33 cellular contexts compared by ENCODE assay signal in the genomic region with DNA sequence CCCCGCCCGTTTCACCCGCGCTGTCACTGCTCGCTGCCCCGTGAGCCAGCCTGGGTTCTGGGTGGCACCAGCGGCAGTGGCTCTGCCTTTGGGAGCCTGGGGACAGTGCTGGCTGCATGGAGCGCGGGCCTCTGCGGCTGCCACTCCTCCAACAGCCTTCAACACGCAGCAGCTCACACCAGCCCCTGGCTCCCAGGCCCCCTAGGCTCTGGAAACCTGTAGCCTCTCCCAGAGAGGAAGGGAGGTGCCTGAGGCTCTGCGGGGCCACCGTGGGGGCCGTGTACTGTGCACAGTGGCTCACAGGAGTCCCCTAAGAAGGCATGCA.
"Had no signal": no experiment of that assay in that cellular context is flagged by ENCODE, and none has a peak within 500 bp of the region (broad histone marks: within the 10 kb centered on the region; RNA-seq: fewer than 3 reads in every experiment).

No MANE protein-coding gene starts in this region.

- H3K27me3 Mint-ChIP-seq: activated B cell treated with CpG ODN at 0.5 μM for 24 hours; activated CD4-positive, alpha-beta memory T cell treated with anti-CD3 and anti-CD28 coated beads for 36 hours had no signal

- H3K27ac Mint-ChIP-seq: activated B cell treated with CpG ODN at 0.5 μM for 24 hours; activated CD4-positive, alpha-beta memory T cell treated with anti-CD3 and anti-CD28 coated beads for 36 hours; activated naive CD4-positive, alpha-beta T cell treated with anti-CD3 and anti-CD28 coated beads for 36 hours; activated naive CD4-positive, alpha-beta T cell treated with anti-CD3 and anti-CD28 coated beads, Interleukin-2, amount 50 U/mL, for 72 hours; activated T-helper 1 cell treated with anti-CD3 and anti-CD28 coated beads, Interleukin-12 subunit alpha, Interleukin-12 subunit beta, Interleukin-2, Interleukin-4 antibody, amounts not matched to agents 30 ng/mL and 10 ng/mL and 1 ng/mL, durations not matched to agents 14 hours and 24 hours and 36 hours; T-helper 1 cell treated with Interleukin-12 subunit alpha and Interleukin-12 subunit beta and Interleukin-4 antibody, amounts not matched to agents 30 μg/mL and 1 μg/mL, for 36 hours; T-helper 2 cell treated with Interferon-gamma antibody and Interleukin-4, amounts not matched to agents 5 μg/mL and 100 μg/mL, for 36 hours had no signal

- H3K4me2 ChIP-seq: SK-N-SH had no signal

- FAIRE-seq: astrocyte, K562, TTC549 had no signal

- H3K4me1 ChIP-seq: adrenal gland, breast epithelium, Peyer's patch had no signal

- H3K9me3 Mint-ChIP-seq: activated B cell treated with CpG ODN at 0.5 μM for 24 hours; activated CD4-positive, alpha-beta memory T cell treated with anti-CD3 and anti-CD28 coated beads for 36 hours; activated naive CD4-positive, alpha-beta T cell treated with anti-CD3 and anti-CD28 coated beads for 36 hours; activated naive CD4-positive, alpha-beta T cell treated with anti-CD3 and anti-CD28 coated beads, Interleukin-2, amount 50 U/mL, for 72 hours; activated T-cell treated with anti-CD3 and anti-CD28 coated beads, Interleukin-2, amount 50 U/mL, for 4 hours; activated T-helper 1 cell treated with anti-CD3 and anti-CD28 coated beads, Interleukin-12 subunit alpha, Interleukin-12 subunit beta, Interleukin-2, Interleukin-4 antibody, amounts not matched to agents 30 ng/mL and 10 ng/mL and 1 ng/mL, durations not matched to agents 14 hours and 24 hours and 36 hours; T-helper 1 cell treated with Interleukin-12 subunit alpha and Interleukin-12 subunit beta and Interleukin-4 antibody, amounts not matched to agents 30 μg/mL and 1 μg/mL, for 36 hours; T-helper 2 cell treated with Interferon-gamma antibody and Interleukin-4, amounts not matched to agents 5 μg/mL and 100 μg/mL, for 36 hours had no signal

- H3K27me3 ChIP-seq: adrenal gland, body of pancreas, breast epithelium, Peyer's patch, SJSA1 had no signal

- H3K36me3 Mint-ChIP-seq: activated CD4-positive, alpha-beta memory T cell treated with anti-CD3 and anti-CD28 coated beads for 36 hours; activated naive CD4-positive, alpha-beta T cell treated with anti-CD3 and anti-CD28 coated beads, Interleukin-2, amount 50 U/mL, for 72 hours had no signal

- H3K9ac ChIP-seq: SK-N-SH had no signal

- H3K27ac ChIP-seq: adrenal gland, body of pancreas, breast epithelium, Peyer's patch, SJSA1 had no signal

- ATAC-seq: activated naive CD4-positive, alpha-beta T cell treated with anti-CD3 and anti-CD28 coated beads, Interleukin-2, amount 50 U/mL, for 72 hours; activated T-cell treated with anti-CD3 and anti-CD28 coated beads, Interleukin-2, amount 50 U/mL, for 4 hours; body of pancreas; K562; PC-3 had no signal

- H3K4me3 Mint-ChIP-seq: activated B cell treated with CpG ODN at 0.5 μM for 24 hours; activated CD4-positive, alpha-beta memory T cell treated with anti-CD3 and anti-CD28 coated beads for 36 hours; activated naive CD4-positive, alpha-beta T cell treated with anti-CD3 and anti-CD28 coated beads for 36 hours; activated T-cell treated with anti-CD3 and anti-CD28 coated beads, Interleukin-2, amount 50 U/mL, for 4 hours; activated T-helper 1 cell treated with anti-CD3 and anti-CD28 coated beads, Interleukin-12 subunit alpha, Interleukin-12 subunit beta, Interleukin-2, Interleukin-4 antibody, amounts not matched to agents 30 ng/mL and 10 ng/mL and 1 ng/mL, durations not matched to agents 14 hours and 24 hours and 36 hours; T-helper 1 cell treated with Interleukin-12 subunit alpha and Interleukin-12 subunit beta and Interleukin-4 antibody, amounts not matched to agents 30 μg/mL and 1 μg/mL, for 36 hours; T-helper 2 cell treated with Interferon-gamma antibody and Interleukin-4, amounts not matched to agents 5 μg/mL and 100 μg/mL, for 36 hours had no signal

- H3K36me3 ChIP-seq: adrenal gland, breast epithelium, Peyer's patch, SJSA1 had no signal

- DNase-seq: activated B cell treated with CpG ODN at 0.5 μM for 24 hours; activated CD4-positive, alpha-beta memory T cell treated with anti-CD3 and anti-CD28 coated beads for 36 hours; activated CD4-positive, alpha-beta T cell treated with anti-CD3 and anti-CD28 coated beads for 4 hours; activated CD4-positive, alpha-beta T cell treated with anti-CD3 and anti-CD28 coated beads, Interleukin-2, amount 50 U/mL, for 1 hour; activated CD4-positive, CD25-positive, alpha-beta regulatory T cell treated with anti-CD3 and anti-CD28 coated beads, Interleukin-2, amount 50 U/mL, for 72 hours; activated CD8-positive, alpha-beta memory T cell treated with anti-CD3 and anti-CD28 coated beads, Interleukin-2, amount 50 U/mL, for 4 hours; activated gamma-delta T cell treated with Interleukin-2 at 50 U/mL for 16 hours; activated naive CD4-positive, alpha-beta T cell treated with anti-CD3 and anti-CD28 coated beads for 36 hours; activated T-cell treated with anti-CD3 and anti-CD28 coated beads for 4 hours; activated T-cell treated with anti-CD3 and anti-CD28 coated beads, Interleukin-2, amount 50 U/mL, for 4 hours; adrenal gland; body of pancreas; NCI-H1092; NCI-H1436 treated with DMSO at 0.1 percent for 48 hours; NCI-H1694 treated with DMSO at 0.1 percent for 48 hours; NCI-H2029; NCI-H345; NCI-H524 treated with DMSO at 0.1 percent for 48 hours; NK-92 treated with Interleukin-12 subunit alpha and Interleukin-12 subunit beta, amount 100 ng/mL, for 24 hours; PC-3; RPMI8226; SHP77 treated with DMSO at 0.1 percent for 48 hours; SK-N-SH had no signal

- H3K4me3 ChIP-seq: adrenal gland, body of pancreas, breast epithelium, K562, Peyer's patch, SJSA1 had no signal

- H3K9me3 ChIP-seq: adrenal gland, body of pancreas, breast epithelium, Peyer's patch, SJSA1, SK-N-SH had no signal

- H3K4me1 Mint-ChIP-seq: activated B cell treated with CpG ODN at 0.5 μM for 24 hours had no signal
